ENCODE assay signal across 8 cellular contexts in genomic region chr2:160427629-160428424, GRCh38.
DNase-seq lines count a peak whose midpoint lies in the region; ATAC-seq and TF ChIP-seq lines count a peak whose summit lies in the region.

No MANE protein-coding gene starts in this region.

- H3K4me3 ChIP-seq in duodenal mucosa (ENCODE audit: low read depth in 1 of 2, low read length in 2 of 2) (peak overlapping the region in 1 of 2 donors; percentile 27), psoas muscle (peak overlapping the region; percentile 39)

- ATAC-seq in HG03378 (IDR thresholded peaks at IDR 0.05; ENCODE audit: unreplicated experiment) (peak; percentile 74), psoas muscle (peak; percentile 40 to 66 (median 52))

- peaks cover 6 to 7% of the 10 kb centered on the region in 2 donors for H3K4me1 ChIP-seq in duodenal mucosa (ENCODE audit: control insufficient read depth in 1 of 2, insufficient read depth in 2 of 2, low read length in 2 of 2)
- H3K4me1 ChIP-seq in psoas muscle, result peaks cover 38% of the 10 kb centered on the region

- H3K36me3 ChIP-seq in duodenal mucosa (ENCODE audit: control insufficient read depth in 1 of 2, insufficient read depth in 2 of 2, low read length in 2 of 2) (peaks cover 0 to 4% of the 10 kb centered on the region in 2 donors), psoas muscle (ENCODE audit: insufficient read depth in 1 of 2, low read depth in 1 of 2) (no peaks in the 10 kb centered on the region)

- no peak for TF ChIP-seq CTCF in psoas muscle (IDR thresholded peaks at IDR 0.05)

- H3K9ac ChIP-seq in duodenal mucosa (ENCODE audit: low read depth in 1 of 2, low read length in 2 of 2), result no peak overlapping the region

- intact Hi-C loops in psoas muscle (cut with DNase I), result loop anchor here in 1 of 2 donors (10.0 kb wide), 1 partner anchor 547 kb away; no protein-coding TSS in a partner anchor

- H3K9me3 ChIP-seq in duodenal mucosa (ENCODE audit: control insufficient read depth in 1 of 2, low read length in 2 of 2) (no peaks in the 10 kb centered on the region), psoas muscle (peaks cover 5% of the 10 kb centered on the region)

- H3K27ac ChIP-seq in duodenal mucosa (ENCODE audit: low read depth, low read length) (peak overlapping the region; percentile 34), psoas muscle (peak overlapping the region; percentile 61)

- peak; percentile 49 for DNase-seq in SIG-M5 treated with dmso at 0.1 percent for 504 hours (lab: John Stamatoyannopoulos, UW; ENCODE audit: unreplicated experiment)
- DNase-seq in SIG-M5 (lab: John Stamatoyannopoulos, UW), result no peak
- peak; percentile 25 for DNase-seq in UCSD-AML1 (lab: John Stamatoyannopoulos, UW; ENCODE audit: unreplicated experiment)
- DNase-seq in psoas muscle, result no peak
- DNase-seq in NCI-H1694 treated with DMSO at 0.1 percent for 48 hours (lab: John Stamatoyannopoulos, UW), result no peak
- DNase-seq in mesenteric fat pad (ENCODE audit: low spot score), result no peak

- H3K27me3 ChIP-seq in duodenal mucosa (ENCODE audit: control insufficient read depth in 1 of 2, insufficient read depth in 2 of 2, low read length in 2 of 2) (no peaks in the 10 kb centered on the region), psoas muscle (ENCODE audit: insufficient read depth in 3 of 3, low read length in 2 of 3) (no peaks in the 10 kb centered on the region)

- 15 to 22% (median 18%) methylated on average over 7 of the region's 7 CpGs for WGBS in psoas muscle, 3 donors

Comparison
In these comparisons a context has a peak if more than half of its experiments do, and no peak if none do; other contexts are left out.
1. DNase-seq: peak in SIG-M5 treated with dmso at 0.1 percent for 504 hours (single experiment) and UCSD-AML1 (single experiment); none in SIG-M5 (single experiment), psoas muscle (0 of 2), NCI-H1694 treated with DMSO at 0.1 percent for 48 hours (single experiment) and mesenteric fat pad (single experiment).